ENCODE assay signal across 19 cellular contexts in the genomic region with DNA sequence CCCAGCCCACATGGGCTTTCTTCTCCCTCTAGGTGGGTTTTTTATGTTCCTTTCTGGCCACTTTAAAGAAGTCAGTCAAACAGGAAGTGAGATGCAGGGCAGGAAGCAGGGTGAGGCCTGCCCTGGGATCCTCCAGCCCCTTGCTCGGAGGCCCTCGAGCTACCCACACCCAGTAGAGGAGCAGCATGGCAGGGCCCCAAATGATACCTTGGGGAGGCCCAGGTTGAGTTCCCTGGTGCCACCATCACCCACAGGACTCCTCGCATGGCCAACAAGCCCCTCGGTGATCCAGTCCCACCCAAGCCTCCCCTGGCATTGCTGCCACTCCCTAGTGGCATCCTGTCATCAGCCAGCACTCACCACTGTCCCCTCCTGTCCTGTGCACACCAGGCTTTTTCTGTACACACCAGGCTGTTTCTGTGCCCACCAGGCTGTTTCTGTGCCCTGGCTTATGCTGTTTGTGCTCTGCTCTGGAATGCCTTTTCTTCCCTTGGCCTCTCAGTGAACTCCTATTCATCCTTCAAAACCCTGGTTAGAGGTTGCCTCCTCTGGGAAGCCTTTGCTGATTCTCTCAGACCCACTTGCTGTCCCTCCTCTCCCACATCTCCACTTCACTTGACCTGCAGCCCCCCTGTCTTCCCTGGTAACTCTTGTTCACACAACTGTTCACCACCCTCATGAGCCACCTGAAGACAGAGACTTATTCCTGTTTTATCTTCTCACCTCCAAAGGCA. TPM values are rescaled to one million over a fixed set of nuclear protein-coding genes. Genes with fewer than 3 reads are reported as not detected.
DNase-seq lines count a peak whose midpoint lies in the region; ATAC-seq, FAIRE-seq and TF ChIP-seq lines count a peak whose summit lies in the region.
"Had no signal": no experiment of that assay in that cellular context is flagged by ENCODE, and none has a peak within 500 bp of the region (broad histone marks: within the 10 kb centered on the region; RNA-seq: fewer than 3 reads in every experiment).

No MANE protein-coding gene starts in this region.

- peaks cover under 1% of the 10 kb centered on the region for H3K36me3 Mint-ChIP-seq in activated T-cell treated with anti-CD3 and anti-CD28 coated beads, Interleukin-2, amount 50 U/mL, for 24 hours (ENCODE audit: low read depth)
- peaks cover 2% of the 10 kb centered on the region for H3K36me3 Mint-ChIP-seq in activated T-helper 2 cell treated with anti-CD3 and anti-CD28 coated beads, Interferon-gamma antibody, Interleukin-2, Interleukin-4, amounts not matched to agents 10 μg/mL and 5 μg/mL and 100 μg/mL, durations not matched to agents 14 hours and 24 hours and 36 hours (ENCODE audit: low read depth)
- no peaks in the 10 kb centered on the region for H3K36me3 Mint-ChIP-seq in stimulated activated effector memory CD8-positive, alpha-beta T cell treated with anti-CD3 and anti-CD28 coated beads, Interleukin-12 subunit alpha, Interleukin-12 subunit beta, amount 100 ng/mL, for 72 hours
- H3K36me3 Mint-ChIP-seq in immature natural killer cell: peaks cover 0 to 3% (median 0%) of the 10 kb centered on the region in 3 donors
- H3K36me3 Mint-ChIP-seq: mesothelial cell of epicardium had no signal

- H2AFZ ChIP-seq in MM.1S (ENCODE audit: low read length): peak overlapping the region; percentile 35; the same call in 1 of the 2 replicates

- peaks cover 23% of the 10 kb centered on the region for H3K4me1 Mint-ChIP-seq in activated T-cell treated with anti-CD3 and anti-CD28 coated beads, Interleukin-2, amount 50 U/mL, for 24 hours (ENCODE audit: low read depth)
- peaks cover 40% of the 10 kb centered on the region for H3K4me1 Mint-ChIP-seq in activated T-helper 2 cell treated with anti-CD3 and anti-CD28 coated beads, Interferon-gamma antibody, Interleukin-2, Interleukin-4, amounts not matched to agents 10 μg/mL and 5 μg/mL and 100 μg/mL, durations not matched to agents 14 hours and 24 hours and 36 hours (ENCODE audit: low read depth)
- peaks cover 20% of the 10 kb centered on the region for H3K4me1 Mint-ChIP-seq in stimulated activated effector memory CD8-positive, alpha-beta T cell treated with anti-CD3 and anti-CD28 coated beads, Interleukin-12 subunit alpha, Interleukin-12 subunit beta, amount 100 ng/mL, for 72 hours
- H3K4me1 Mint-ChIP-seq in immature natural killer cell: no peaks in the 10 kb centered on the region

- no peak for FAIRE-seq in GM12892 (lab: Jason Lieb, UNC)
- FAIRE-seq: H54 had no signal

- no peaks in the 10 kb centered on the region for H3K9me3 ChIP-seq in MM.1S (replicated peaks; ENCODE audit: insufficient read depth, low read length)
- H3K9me3 ChIP-seq: adrenal gland had no signal

- no peaks in the 10 kb centered on the region for H3K27me3 ChIP-seq in MM.1S (replicated peaks; ENCODE audit: insufficient read depth, low read length)
- H3K27me3 ChIP-seq: adrenal gland had no signal

- no peak overlapping the region for H3K27ac ChIP-seq in MM.1S (ENCODE audit: low read length)
- H3K27ac ChIP-seq: adrenal gland, epithelial cell of prostate, HL-60 had no signal

- H3K36me3 ChIP-seq in MM.1S (replicated peaks; ENCODE audit: insufficient read depth, low read length): no peaks in the 10 kb centered on the region
- H3K36me3 ChIP-seq: adrenal gland had no signal

- no peaks in the 10 kb centered on the region for H3K79me2 ChIP-seq in MM.1S (ENCODE audit: low read length)

- peaks cover 13% of the 10 kb centered on the region for H3F3A ChIP-seq in MM.1S (ENCODE audit: insufficient read depth, low read length)

- peak; percentile 27 for ATAC-seq in stimulated activated effector memory CD8-positive, alpha-beta T cell treated with anti-CD3 and anti-CD28 coated beads, Interleukin-12 subunit alpha, Interleukin-12 subunit beta, amount 100 ng/mL, for 72 hours
- no peak for ATAC-seq in GM18520 (IDR thresholded peaks at IDR 0.05; ENCODE audit: unreplicated experiment)

- H3K4me1 ChIP-seq in MM.1S (ENCODE audit: low read length): peaks cover 9% of the 10 kb centered on the region; the same call in 1 of the 2 replicates
- H3K4me1 ChIP-seq: adrenal gland had no signal

- no peak for TF ChIP-seq POLR2A in GM12892 (IDR thresholded peaks at IDR 0.05; ENCODE audit: low read depth, low read length)

- intact Hi-C loops in activated T-helper 2 cell treated with anti-CD3 and anti-CD28 coated beads, Interferon-gamma antibody, Interleukin-2, Interleukin-4, amounts not matched to agents 10 μg/mL and 5 μg/mL and 100 μg/mL, durations not matched to agents 14 hours and 24 hours and 36 hours (cut with micrococcal nuclease): no loop called here

- peak overlapping the region; percentile 11 for H3K27ac Mint-ChIP-seq in activated T-cell treated with anti-CD3 and anti-CD28 coated beads, Interleukin-2, amount 50 U/mL, for 24 hours
- peak overlapping the region; percentile 75 for H3K27ac Mint-ChIP-seq in activated T-helper 2 cell treated with anti-CD3 and anti-CD28 coated beads, Interferon-gamma antibody, Interleukin-2, Interleukin-4, amounts not matched to agents 10 μg/mL and 5 μg/mL and 100 μg/mL, durations not matched to agents 14 hours and 24 hours and 36 hours
- peak overlapping the region; percentile 8 for H3K27ac Mint-ChIP-seq in stimulated activated effector memory CD8-positive, alpha-beta T cell treated with anti-CD3 and anti-CD28 coated beads, Interleukin-12 subunit alpha, Interleukin-12 subunit beta, amount 100 ng/mL, for 72 hours
- H3K27ac Mint-ChIP-seq in immature natural killer cell: no peak overlapping the region
- H3K27ac Mint-ChIP-seq: mesothelial cell of epicardium had no signal

- no peak for DNase-seq in activated T-cell treated with anti-CD3 and anti-CD28 coated beads, Interleukin-2, amount 50 U/mL, for 24 hours
- DNase-seq in activated T-cell treated with anti-CD3 and anti-CD28 coated beads, Interleukin-2, amount 50 U/mL, for 1 hour: no peak
- DNase-seq in MM.1S (no peak), immature natural killer cell (no peak), GM12892 (ENCODE audit: insufficient read length) (no peak)
- DNase-seq in activated T-helper 2 cell treated with anti-CD3 and anti-CD28 coated beads, Interferon-gamma antibody, Interleukin-2, Interleukin-4, amounts not matched to agents 10 μg/mL and 5 μg/mL and 100 μg/mL, durations not matched to agents 14 hours and 24 hours and 36 hours (ENCODE audit: low spot score): no peak
- DNase-seq in stimulated activated effector memory CD8-positive, alpha-beta T cell treated with anti-CD3 and anti-CD28 coated beads, Interleukin-12 subunit alpha, Interleukin-12 subunit beta, amount 100 ng/mL, for 72 hours (ENCODE audit: low spot score in 2 of 2): no peak
- DNase-seq: adrenal gland, DMS 273 treated with DMSO at 0.1 percent for 48 hours, islet precursor cell, NCI-H748 treated with DMSO at 0.1 percent for 48 hours had no signal

- no peak for TF ChIP-seq CTCF in MM.1S (IDR thresholded peaks at IDR 0.05; ENCODE audit: low read length)

- H3K9ac ChIP-seq in MM.1S (ENCODE audit: low read length): no peak overlapping the region

- H3K4me3 Mint-ChIP-seq in activated T-cell treated with anti-CD3 and anti-CD28 coated beads, Interleukin-2, amount 50 U/mL, for 24 hours: no peak overlapping the region
- H3K4me3 Mint-ChIP-seq in activated T-helper 2 cell treated with anti-CD3 and anti-CD28 coated beads, Interferon-gamma antibody, Interleukin-2, Interleukin-4, amounts not matched to agents 10 μg/mL and 5 μg/mL and 100 μg/mL, durations not matched to agents 14 hours and 24 hours and 36 hours (ENCODE audit: low read depth): no peak overlapping the region
- H3K4me3 Mint-ChIP-seq in stimulated activated effector memory CD8-positive, alpha-beta T cell treated with anti-CD3 and anti-CD28 coated beads, Interleukin-12 subunit alpha, Interleukin-12 subunit beta, amount 100 ng/mL, for 72 hours: no peak overlapping the region
- no peak overlapping the region for H3K4me3 Mint-ChIP-seq in immature natural killer cell
- H3K4me3 Mint-ChIP-seq: central memory CD8-positive, alpha-beta T cell; mesothelial cell of epicardium had no signal

- no peak overlapping the region for H3K4me2 ChIP-seq in MM.1S (ENCODE audit: low read depth, low read length)
- H3K4me2 ChIP-seq: smooth muscle cell had no signal

- no peaks in the 10 kb centered on the region for H3K9me2 ChIP-seq in MM.1S (replicated peaks; ENCODE audit: insufficient read depth, low read length)

- no peaks in the 10 kb centered on the region for H3K9me3 Mint-ChIP-seq in activated T-cell treated with anti-CD3 and anti-CD28 coated beads, Interleukin-2, amount 50 U/mL, for 24 hours
- no peaks in the 10 kb centered on the region for H3K9me3 Mint-ChIP-seq in activated T-helper 2 cell treated with anti-CD3 and anti-CD28 coated beads, Interferon-gamma antibody, Interleukin-2, Interleukin-4, amounts not matched to agents 10 μg/mL and 5 μg/mL and 100 μg/mL, durations not matched to agents 14 hours and 24 hours and 36 hours
- H3K9me3 Mint-ChIP-seq in stimulated activated effector memory CD8-positive, alpha-beta T cell treated with anti-CD3 and anti-CD28 coated beads, Interleukin-12 subunit alpha, Interleukin-12 subunit beta, amount 100 ng/mL, for 72 hours: no peaks in the 10 kb centered on the region
- H3K9me3 Mint-ChIP-seq in immature natural killer cell: no peaks in the 10 kb centered on the region
- H3K9me3 Mint-ChIP-seq: central memory CD8-positive, alpha-beta T cell; mesothelial cell of epicardium had no signal

- H3K4me3 ChIP-seq in MM.1S (ENCODE audit: low read length): no peak overlapping the region
- H3K4me3 ChIP-seq: adrenal gland, smooth muscle cell had no signal

- no peaks in the 10 kb centered on the region for H3K27me3 Mint-ChIP-seq in activated T-cell treated with anti-CD3 and anti-CD28 coated beads, Interleukin-2, amount 50 U/mL, for 24 hours
- no peaks in the 10 kb centered on the region for H3K27me3 Mint-ChIP-seq in activated T-helper 2 cell treated with anti-CD3 and anti-CD28 coated beads, Interferon-gamma antibody, Interleukin-2, Interleukin-4, amounts not matched to agents 10 μg/mL and 5 μg/mL and 100 μg/mL, durations not matched to agents 14 hours and 24 hours and 36 hours (ENCODE audit: low read depth)
- H3K27me3 Mint-ChIP-seq in immature natural killer cell (ENCODE audit: low read depth in 3 of 3): peaks cover 2 to 3% (median 3%) of the 10 kb centered on the region in 3 donors
- H3K27me3 Mint-ChIP-seq: central memory CD8-positive, alpha-beta T cell had no signal

- H4K20me1 ChIP-seq in MM.1S (ENCODE audit: insufficient read depth, low read length): no peaks in the 10 kb centered on the region

RNA-seq across cellular contexts. Expression of a gene that starts 3.1 kb away (rescaled TPM):
- 0.28 and 0.32 TPM in 2 replicates for total RNA-seq in activated T-helper 2 cell treated with anti-CD3 and anti-CD28 coated beads, Interferon-gamma antibody, Interleukin-2, Interleukin-4, amounts not matched to agents 10 μg/mL and 5 μg/mL and 100 μg/mL, durations not matched to agents 14 hours and 24 hours and 36 hours
- polyA plus RNA-seq in immature natural killer cell: under 1 TPM in 2 of 3 donors, not detected in 1; 0.46 to 0.49 TPM
- polyA plus RNA-seq in GM12892 (2012; ENCODE audit: missing spikeins): 0.11 TPM
- total RNA-seq: osteoblast had no signal

RNA-seq across cellular contexts. Expression of a gene that starts 8.4 kb away (rescaled TPM):
- not detected in 2 replicates for total RNA-seq in activated T-helper 2 cell treated with anti-CD3 and anti-CD28 coated beads, Interferon-gamma antibody, Interleukin-2, Interleukin-4, amounts not matched to agents 10 μg/mL and 5 μg/mL and 100 μg/mL, durations not matched to agents 14 hours and 24 hours and 36 hours
- polyA plus RNA-seq in immature natural killer cell: not detected
- polyA plus RNA-seq in GM12892 (2012; ENCODE audit: missing spikeins): not detected

RNA-seq across cellular contexts. Expression of a gene that starts 17.0 kb away (rescaled TPM):
- 56.7 and 57.2 TPM in 2 replicates for total RNA-seq in activated T-helper 2 cell treated with anti-CD3 and anti-CD28 coated beads, Interferon-gamma antibody, Interleukin-2, Interleukin-4, amounts not matched to agents 10 μg/mL and 5 μg/mL and 100 μg/mL, durations not matched to agents 14 hours and 24 hours and 36 hours
- polyA plus RNA-seq in immature natural killer cell: 10 to 100 TPM in 1 of 3 donors, 1 to 10 TPM in 2; 5.6 to 16.5 (median 7.4) TPM
- polyA plus RNA-seq in GM12892 (2012; ENCODE audit: missing spikeins): 20.8 TPM

RNA-seq across cellular contexts. Expression of a gene that starts 47.5 kb away (rescaled TPM):
- total RNA-seq in activated T-helper 2 cell treated with anti-CD3 and anti-CD28 coated beads, Interferon-gamma antibody, Interleukin-2, Interleukin-4, amounts not matched to agents 10 μg/mL and 5 μg/mL and 100 μg/mL, durations not matched to agents 14 hours and 24 hours and 36 hours: 170 and 182 TPM in 2 replicates
- 10 to 100 TPM in 2 of 3 donors, 1 to 10 TPM in 1; 8.9 to 15.2 (median 13.6) TPM for polyA plus RNA-seq in immature natural killer cell
- polyA plus RNA-seq in GM12892 (2012; ENCODE audit: missing spikeins): 103 TPM

RNA-seq across cellular contexts. Expression of a gene that starts 55.1 kb away (rescaled TPM):
- 112 and 120 TPM in 2 replicates for total RNA-seq in activated T-helper 2 cell treated with anti-CD3 and anti-CD28 coated beads, Interferon-gamma antibody, Interleukin-2, Interleukin-4, amounts not matched to agents 10 μg/mL and 5 μg/mL and 100 μg/mL, durations not matched to agents 14 hours and 24 hours and 36 hours
- 100 to 1,000 TPM; 292 to 631 (median 400) TPM for polyA plus RNA-seq in immature natural killer cell
- polyA plus RNA-seq in GM12892 (2012; ENCODE audit: missing spikeins): 49.8 TPM

Comparison
In these comparisons a context has a peak if more than half of its experiments do, and no peak if none do; other contexts are left out.
1. H3K27ac Mint-ChIP-seq: peak in activated T-cell treated with anti-CD3 and anti-CD28 coated beads, Interleukin-2, amount 50 U/mL, for 24 hours (single experiment), activated T-helper 2 cell treated with anti-CD3 and anti-CD28 coated beads, Interferon-gamma antibody, Interleukin-2, Interleukin-4, amounts not matched to agents 10 μg/mL and 5 μg/mL and 100 μg/mL, durations not matched to agents 14 hours and 24 hours and 36 hours (single experiment) and stimulated activated effector memory CD8-positive, alpha-beta T cell treated with anti-CD3 and anti-CD28 coated beads, Interleukin-12 subunit alpha, Interleukin-12 subunit beta, amount 100 ng/mL, for 72 hours (single experiment); none in immature natural killer cell (0 of 6).